Comparison of ENCODE assay signal across 1 cellular context in genomic region chr6:43053545-43054205, GRCh38.
TF ChIP-seq lines count a peak whose summit lies in the region.

CUL7 (minus strand) TSS chr6:43053851; CDS start chr6:43052788, 1,063 bp downstream.

TF ChIP-seq in K562, 482 proteins besides CTCF, POLR2A, EP300 and RAD21 (continued from another document and continues in another):
- TF ChIP-seq ZBTB11 (CRISPR knock-in tag; IDR thresholded peaks at IDR 0.05) (peak in 2 of 3 experiments; percentile 76 to 95; a peak in 5 of 6 replicates), FOXM1 (IDR thresholded peaks at IDR 0.05; ENCODE audit: low read depth) (no peak), FOXM1 (CRISPR knock-in tag; IDR thresholded peaks at IDR 0.05; ENCODE audit: low read depth) (no peak), ZNF639 (CRISPR knock-in tag; conservative IDR thresholded peaks at IDR 0.05 in 1 of 2, IDR thresholded peaks at IDR 0.05 in 1 of 2) (peak in 1 of 2 experiments; percentile 83; a peak in 2 of 4 replicates), NR3C1 (CRISPR knock-in tag; IDR thresholded peaks at IDR 0.05) (no peak), POLR2AphosphoS2 (IDR thresholded peaks at IDR 0.05; ENCODE audit: low read length) (peak; percentile 99), MCM3 (IDR thresholded peaks at IDR 0.05) (no peak), HIVEP1 (CRISPR knock-in tag; IDR thresholded peaks at IDR 0.05) (no peak), ZFP1 (CRISPR knock-in tag; IDR thresholded peaks at IDR 0.05) (peak; percentile 85), ZNF311 (CRISPR knock-in tag; IDR thresholded peaks at IDR 0.05) (no peak), GATAD2A (IDR thresholded peaks at IDR 0.05) (no peak), PURB (CRISPR knock-in tag; IDR thresholded peaks at IDR 0.05; ENCODE audit: low read depth) (no peak), ZNF184 (CRISPR knock-in tag; IDR thresholded peaks at IDR 0.05) (no peak), ZNF165 (CRISPR knock-in tag; IDR thresholded peaks at IDR 0.05; ENCODE audit: borderline replicate concordance) (no peak; the same call in 1 of the 2 replicates), HINFP (tag; conservative IDR thresholded peaks at IDR 0.05; ENCODE audit: low read depth) (peak; percentile 96), HDAC8 (tag; IDR thresholded peaks at IDR 0.05) (no peak), NEUROD1 (IDR thresholded peaks at IDR 0.05; ENCODE audit: borderline replicate concordance, low read depth, low read length, partially characterized antibody) (peak; percentile 68), PTRF (tag; IDR thresholded peaks at IDR 0.05) (no peak), LARP7 (IDR thresholded peaks at IDR 0.05) (peak; percentile 75; the same call in 1 of the 2 replicates), CREB1 (IDR thresholded peaks at IDR 0.05) (peak; percentile 71), CREB1 (CRISPR knock-in tag; IDR thresholded peaks at IDR 0.05) (peak; percentile 47; the same call in 1 of the 2 replicates), NR2C2 (CRISPR knock-in tag; IDR thresholded peaks at IDR 0.05) (no peak), NR2C2 (tag; IDR thresholded peaks at IDR 0.05) (peak; percentile 70; the same call in 1 of the 2 replicates), GTF2E2 (tag; IDR thresholded peaks at IDR 0.05) (peak; percentile 92), ZNF511 (CRISPR knock-in tag; IDR thresholded peaks at IDR 0.05) (peak; percentile 87; the same call in 1 of the 2 replicates), KDM2B (CRISPR knock-in tag; IDR thresholded peaks at IDR 0.05) (peak; percentile 75; the same call in 1 of the 2 replicates), CREB3 (tag; conservative IDR thresholded peaks at IDR 0.05; ENCODE audit: low read depth) (no peak), NFIC (IDR thresholded peaks at IDR 0.05) (peak; percentile 67), CHD2 (IDR thresholded peaks at IDR 0.05; ENCODE audit: low read depth, low read length) (peak; percentile 16; the same call in 1 of the 2 replicates), SMARCA5 (IDR thresholded peaks at IDR 0.05) (no peak), NR2C1 (IDR thresholded peaks at IDR 0.05) (no peak), NR2C1 (tag; IDR thresholded peaks at IDR 0.05) (no peak), HCFC1 (IDR thresholded peaks at IDR 0.05; ENCODE audit: low read depth, low read length) (peak; percentile 72), HNRNPH1 (optimal IDR thresholded peaks at IDR 0.05; ENCODE audit: low read depth, low read length) (no peak), USF2 (CRISPR knock-in tag; IDR thresholded peaks at IDR 0.05) (no peak), ZNF445 (CRISPR knock-in tag; IDR thresholded peaks at IDR 0.05; ENCODE audit: low read depth) (peak; percentile 92), BRD4 (IDR thresholded peaks at IDR 0.05) (peak; percentile 82; the same call in 1 of the 2 replicates), VEZF1 (CRISPR knock-in tag; IDR thresholded peaks at IDR 0.05) (peak; percentile 90), PHF20 (IDR thresholded peaks at IDR 0.05; ENCODE audit: partially characterized antibody) (peak; percentile 74), ZNF398 (CRISPR knock-in tag; IDR thresholded peaks at IDR 0.05) (no peak)
- TF ChIP-seq, protein P1, sequence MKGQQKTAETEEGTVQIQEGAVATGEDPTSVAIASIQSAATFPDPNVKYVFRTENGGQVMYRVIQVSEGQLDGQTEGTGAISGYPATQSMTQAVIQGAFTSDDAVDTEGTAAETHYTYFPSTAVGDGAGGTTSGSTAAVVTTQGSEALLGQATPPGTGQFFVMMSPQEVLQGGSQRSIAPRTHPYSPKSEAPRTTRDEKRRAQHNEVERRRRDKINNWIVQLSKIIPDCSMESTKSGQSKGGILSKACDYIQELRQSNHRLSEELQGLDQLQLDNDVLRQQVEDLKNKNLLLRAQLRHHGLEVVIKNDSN (CRISPR knock-in tag; IDR thresholded peaks at IDR 0.05), result no peak
- TF ChIP-seq, protein P2, sequence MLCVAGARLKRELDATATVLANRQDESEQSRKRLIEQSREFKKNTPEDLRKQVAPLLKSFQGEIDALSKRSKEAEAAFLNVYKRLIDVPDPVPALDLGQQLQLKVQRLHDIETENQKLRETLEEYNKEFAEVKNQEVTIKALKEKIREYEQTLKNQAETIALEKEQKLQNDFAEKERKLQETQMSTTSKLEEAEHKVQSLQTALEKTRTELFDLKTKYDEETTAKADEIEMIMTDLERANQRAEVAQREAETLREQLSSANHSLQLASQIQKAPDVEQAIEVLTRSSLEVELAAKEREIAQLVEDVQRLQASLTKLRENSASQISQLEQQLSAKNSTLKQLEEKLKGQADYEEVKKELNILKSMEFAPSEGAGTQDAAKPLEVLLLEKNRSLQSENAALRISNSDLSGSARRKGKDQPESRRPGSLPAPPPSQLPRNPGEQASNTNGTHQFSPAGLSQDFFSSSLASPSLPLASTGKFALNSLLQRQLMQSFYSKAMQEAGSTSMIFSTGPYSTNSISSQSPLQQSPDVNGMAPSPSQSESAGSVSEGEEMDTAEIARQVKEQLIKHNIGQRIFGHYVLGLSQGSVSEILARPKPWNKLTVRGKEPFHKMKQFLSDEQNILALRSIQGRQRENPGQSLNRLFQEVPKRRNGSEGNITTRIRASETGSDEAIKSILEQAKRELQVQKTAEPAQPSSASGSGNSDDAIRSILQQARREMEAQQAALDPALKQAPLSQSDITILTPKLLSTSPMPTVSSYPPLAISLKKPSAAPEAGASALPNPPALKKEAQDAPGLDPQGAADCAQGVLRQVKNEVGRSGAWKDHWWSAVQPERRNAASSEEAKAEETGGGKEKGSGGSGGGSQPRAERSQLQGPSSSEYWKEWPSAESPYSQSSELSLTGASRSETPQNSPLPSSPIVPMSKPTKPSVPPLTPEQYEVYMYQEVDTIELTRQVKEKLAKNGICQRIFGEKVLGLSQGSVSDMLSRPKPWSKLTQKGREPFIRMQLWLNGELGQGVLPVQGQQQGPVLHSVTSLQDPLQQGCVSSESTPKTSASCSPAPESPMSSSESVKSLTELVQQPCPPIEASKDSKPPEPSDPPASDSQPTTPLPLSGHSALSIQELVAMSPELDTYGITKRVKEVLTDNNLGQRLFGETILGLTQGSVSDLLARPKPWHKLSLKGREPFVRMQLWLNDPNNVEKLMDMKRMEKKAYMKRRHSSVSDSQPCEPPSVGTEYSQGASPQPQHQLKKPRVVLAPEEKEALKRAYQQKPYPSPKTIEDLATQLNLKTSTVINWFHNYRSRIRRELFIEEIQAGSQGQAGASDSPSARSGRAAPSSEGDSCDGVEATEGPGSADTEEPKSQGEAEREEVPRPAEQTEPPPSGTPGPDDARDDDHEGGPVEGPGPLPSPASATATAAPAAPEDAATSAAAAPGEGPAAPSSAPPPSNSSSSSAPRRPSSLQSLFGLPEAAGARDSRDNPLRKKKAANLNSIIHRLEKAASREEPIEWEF (CRISPR knock-in tag; IDR thresholded peaks at IDR 0.05), result no peak
- TF ChIP-seq, protein P3, sequence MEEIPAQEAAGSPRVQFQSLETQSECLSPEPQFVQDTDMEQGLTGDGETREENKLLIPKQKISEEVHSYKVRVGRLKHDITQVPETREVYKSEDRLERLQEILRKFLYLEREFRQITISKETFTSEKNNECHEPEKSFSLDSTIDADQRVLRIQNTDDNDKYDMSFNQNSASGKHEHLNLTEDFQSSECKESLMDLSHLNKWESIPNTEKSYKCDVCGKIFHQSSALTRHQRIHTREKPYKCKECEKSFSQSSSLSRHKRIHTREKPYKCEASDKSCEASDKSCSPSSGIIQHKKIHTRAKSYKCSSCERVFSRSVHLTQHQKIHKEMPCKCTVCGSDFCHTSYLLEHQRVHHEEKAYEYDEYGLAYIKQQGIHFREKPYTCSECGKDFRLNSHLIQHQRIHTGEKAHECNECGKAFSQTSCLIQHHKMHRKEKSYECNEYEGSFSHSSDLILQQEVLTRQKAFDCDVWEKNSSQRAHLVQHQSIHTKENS (CRISPR knock-in tag; IDR thresholded peaks at IDR 0.05), result no peak
